Comparison of ENCODE assay signal across 8 cellular contexts in the genomic region with DNA sequence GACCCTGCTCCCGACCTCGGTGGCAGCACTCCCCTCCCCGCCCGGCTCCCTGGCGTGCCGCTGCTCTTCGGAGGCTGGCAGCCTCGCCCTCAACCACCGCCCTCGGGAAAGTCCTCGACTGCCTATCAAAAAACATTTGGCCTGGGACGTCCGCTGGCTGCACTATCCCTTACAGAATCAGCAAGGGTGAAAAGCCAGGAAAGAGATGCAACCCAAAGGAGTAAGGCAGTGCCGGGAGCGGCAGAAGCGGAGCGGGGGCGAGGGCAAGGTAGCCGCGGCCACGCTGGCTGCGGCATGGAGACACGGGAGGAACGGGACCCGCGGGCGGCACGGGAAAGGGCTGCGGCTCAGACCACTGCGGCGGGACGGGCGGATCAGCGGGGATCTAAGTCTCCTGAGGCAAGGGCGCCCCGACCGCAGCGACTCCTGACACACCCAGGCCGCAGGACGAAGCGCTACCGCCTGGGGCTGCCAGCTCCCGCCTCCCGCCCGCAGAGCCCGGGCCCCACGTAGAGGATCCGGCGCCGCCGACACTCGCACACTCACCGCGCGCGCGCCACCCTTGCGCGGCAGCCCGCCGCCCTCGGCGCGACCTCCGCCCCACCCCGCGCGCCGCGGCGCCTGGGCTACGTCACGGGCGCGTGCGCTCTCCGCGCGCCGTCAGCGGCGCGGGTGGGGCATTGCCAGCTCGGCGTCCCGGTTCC. TPM values are rescaled to one million over a fixed set of nuclear protein-coding genes. Genes with fewer than 3 reads are reported as not detected.
A peak's percentile ranks its signal among the peaks of the same experiment; 100 is the strongest.
DNase-seq lines count a peak whose midpoint lies in the region; ATAC-seq, FAIRE-seq and TF ChIP-seq lines count a peak whose summit lies in the region.

A gene with protein sequence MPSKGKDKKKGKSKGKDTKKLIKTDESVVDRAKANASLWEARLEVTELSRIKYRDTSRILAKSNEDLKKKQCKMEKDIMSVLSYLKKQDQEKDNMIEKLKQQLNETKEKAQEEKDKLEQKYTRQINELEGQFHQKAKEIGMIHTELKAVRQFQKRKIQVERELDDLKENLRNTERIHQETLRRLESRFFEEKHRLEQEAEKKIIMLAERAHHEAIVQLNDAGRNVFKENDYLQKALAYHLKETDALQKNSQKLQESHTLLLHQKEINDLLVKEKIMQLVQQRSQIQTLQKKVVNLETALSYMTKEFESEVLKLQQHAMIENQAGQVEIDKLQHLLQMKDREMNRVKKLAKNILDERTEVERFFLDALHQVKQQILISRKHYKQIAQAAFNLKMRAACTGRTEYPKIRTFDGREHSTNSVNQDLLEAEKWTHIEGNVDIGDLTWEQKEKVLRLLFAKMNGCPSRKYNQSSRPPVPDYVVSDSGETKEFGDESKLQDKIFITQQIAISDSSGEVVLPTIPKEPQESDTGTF (plus strand): TSS at position 646 of the 704 bp plus-strand sequence. CDS start 130 bp downstream, outside the sequence.
A gene with protein sequence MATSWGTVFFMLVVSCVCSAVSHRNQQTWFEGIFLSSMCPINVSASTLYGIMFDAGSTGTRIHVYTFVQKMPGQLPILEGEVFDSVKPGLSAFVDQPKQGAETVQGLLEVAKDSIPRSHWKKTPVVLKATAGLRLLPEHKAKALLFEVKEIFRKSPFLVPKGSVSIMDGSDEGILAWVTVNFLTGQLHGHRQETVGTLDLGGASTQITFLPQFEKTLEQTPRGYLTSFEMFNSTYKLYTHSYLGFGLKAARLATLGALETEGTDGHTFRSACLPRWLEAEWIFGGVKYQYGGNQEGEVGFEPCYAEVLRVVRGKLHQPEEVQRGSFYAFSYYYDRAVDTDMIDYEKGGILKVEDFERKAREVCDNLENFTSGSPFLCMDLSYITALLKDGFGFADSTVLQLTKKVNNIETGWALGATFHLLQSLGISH (minus strand): TSS at position 585 of the 704 bp plus-strand sequence. CDS start 31,186 bp downstream, outside the sequence.

- FAIRE-seq in kidney (lab: Jason Lieb, UNC) = no peak

- peak within 1 kb of the TSS; percentile 85 to 91 for H3K9ac ChIP-seq in kidney (ENCODE audit: low read length in 2 of 2)

- H3K36me3 ChIP-seq in kidney (ENCODE audit: control insufficient read depth in 1 of 2, insufficient read depth in 2 of 2, low read length in 2 of 2) = no peaks in the 10 kb centered on the region

- no peak for TF ChIP-seq CTCF in kidney (IDR thresholded peaks at IDR 0.05; ENCODE audit: borderline replicate concordance, extremely low read depth, insufficient read depth)

- in situ Hi-C loops in ACHN (cut with HindIII; ENCODE audit: low pct_ligation_motif_present, low pct_unique_long_range_greater_than_20kb, low sequenced_read_pairs) = no loop called here

- H3K9me3 ChIP-seq in kidney (ENCODE audit: control insufficient read depth in 1 of 2, low read length in 2 of 2) = no peaks in the 10 kb centered on the region

- intact Hi-C loops in kidney (cut with DNase I) = no loop called here

- peak; percentile 88 for DNase-seq in ACHN
- peak; percentile 90 for DNase-seq in NCI-H345 (lab: John Stamatoyannopoulos, UW)
- DNase-seq in activated CD4-positive, CD25-positive, alpha-beta regulatory T cell treated with anti-CD3 and anti-CD28 coated beads, Interleukin-2, amount 50 U/mL, for 16 hours (ENCODE audit: low read depth, low spot score) = peak; percentile 71
- DNase-seq in central memory CD4-positive, alpha-beta T cell = peak; percentile 90
- peak; percentile 94 for DNase-seq in kidney
- DNase-seq in stimulated activated CD4-positive, alpha-beta T cell treated with anti-CD3 and anti-CD28 coated beads, Interleukin-12 subunit alpha, Interleukin-12 subunit beta, amount 100 ng/mL, for 48 hours (ENCODE audit: low read depth in 2 of 3, low spot score in 1 of 3) = peak; percentile 53 to 78 (median 68)

- H3K4me3 ChIP-seq in kidney (ENCODE audit: low read length in 2 of 2) = peak within 1 kb of the TSS; percentile 81 to 85

- ATAC-seq in GM18907 (IDR thresholded peaks at IDR 0.05; ENCODE audit: unreplicated experiment) (peak; percentile 83), HG03135 (IDR thresholded peaks at IDR 0.05; ENCODE audit: unreplicated experiment) (peak; percentile 83)

- H3K4me1 ChIP-seq in kidney (ENCODE audit: control insufficient read depth in 1 of 2, insufficient read depth in 1 of 2, low read depth in 1 of 2, low read length in 2 of 2) = peaks cover 3 to 4% of the 10 kb centered on the region in 2 donors

- H3K27ac ChIP-seq in kidney (ENCODE audit: low read depth in 2 of 2, low read length in 2 of 2) = peak within 1 kb of the TSS; percentile 97 to 99

RNA-seq across cellular contexts. Expression of the first gene that starts in this region (rescaled TPM):
- 14.6 TPM for total RNA-seq in kidney
- 7.6 TPM for polyA plus RNA-seq in kidney (ENCODE audit: insufficient read depth, low read depth, low replicate concordance)

RNA-seq across cellular contexts. Expression of the second gene that starts in this region (rescaled TPM):
- total RNA-seq in kidney = 24.7 TPM
- polyA plus RNA-seq in kidney (ENCODE audit: insufficient read depth, low read depth, low replicate concordance) = 28.3 TPM

Comparison
In these comparisons a context has a peak if more than half of its experiments do, and no peak if none do; other contexts are left out.
1. Peak in every context shown above with its lines: DNase-seq, ATAC-seq, H3K4me3 ChIP-seq and H3K27ac ChIP-seq.